ENCODE assay signal across 9 cellular contexts in the genomic region with DNA sequence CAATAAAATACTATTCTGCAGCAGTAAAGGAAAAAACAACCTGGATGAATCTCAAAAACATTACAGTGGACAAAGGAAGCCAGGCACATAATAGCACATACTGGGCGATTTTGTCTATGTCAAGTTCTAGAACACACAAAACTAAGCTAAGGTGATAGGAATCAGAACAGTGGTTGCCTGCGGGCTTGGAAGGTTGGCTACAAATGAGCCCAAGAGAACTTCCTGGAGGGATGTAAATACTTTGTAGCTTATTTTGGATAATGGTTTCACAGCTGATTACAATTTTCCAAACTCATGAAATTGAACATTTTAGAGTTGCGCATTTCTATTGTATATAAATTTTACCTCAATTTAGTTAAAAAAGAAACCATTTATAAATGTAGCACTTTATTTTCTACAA.
"Had no signal": no experiment of that assay in that cellular context is flagged by ENCODE, and none has a peak within 500 bp of the region (broad histone marks: within the 10 kb centered on the region; RNA-seq: fewer than 3 reads in every experiment).

No MANE protein-coding gene starts in this region.

- H3K9me3 Mint-ChIP-seq: GM23338, H9 had no signal

- H3K4me3 Mint-ChIP-seq: GM23338, H9, IgD-negative memory B cell had no signal

- H3K36me3 Mint-ChIP-seq: IgD-negative memory B cell had no signal

- H2AFZ ChIP-seq: GM23338 had no signal

- H3K4me3 ChIP-seq: GM23338 had no signal

- FAIRE-seq: H1, H54, HepG2 had no signal

- DNase-seq: H9, HCEC 1CT, KBM-7 had no signal

- H3K27ac Mint-ChIP-seq: GM23338, H9, IgD-negative memory B cell had no signal

- H3K27ac ChIP-seq: HL-60 had no signal

- H3K4me2 ChIP-seq: GM23338 had no signal

- H3K4me1 Mint-ChIP-seq: IgD-negative memory B cell had no signal
